Comparison of ENCODE assay signal across 18 cellular contexts in genomic region chr6:159989471-159989870, GRCh38. TPM values are rescaled to one million over a fixed set of nuclear protein-coding genes. Genes with fewer than 3 reads are reported as not detected.
DNase-seq lines count a peak whose midpoint lies in the region; ATAC-seq and TF ChIP-seq lines count a peak whose summit lies in the region.
"Had no signal": no experiment of that assay in that cellular context is flagged by ENCODE, and none has a peak within 500 bp of the region (broad histone marks: within the 10 kb centered on the region; RNA-seq: fewer than 3 reads in every experiment).

No MANE protein-coding gene starts in this region.

- peaks cover 9% of the 10 kb centered on the region for H3K9me3 Mint-ChIP-seq in activated B cell treated with CpG ODN at 0.5 μM for 24 hours
- no peaks in the 10 kb centered on the region for H3K9me3 Mint-ChIP-seq in glutamatergic neuron (ENCODE audit: unreplicated experiment)
- H3K9me3 Mint-ChIP-seq: H9 had no signal

- H3K36me3 Mint-ChIP-seq in activated B cell treated with CpG ODN at 0.5 μM for 24 hours (ENCODE audit: low read depth) (peaks cover 33% of the 10 kb centered on the region), glutamatergic neuron (ENCODE audit: unreplicated experiment) (peaks cover 10% of the 10 kb centered on the region)

- no peaks in the 10 kb centered on the region for H3K27me3 Mint-ChIP-seq in activated B cell treated with CpG ODN at 0.5 μM for 24 hours
- H3K27me3 Mint-ChIP-seq in glutamatergic neuron (ENCODE audit: unreplicated experiment), result peaks cover 2% of the 10 kb centered on the region
- H3K27me3 Mint-ChIP-seq: brain, T-cell had no signal

- H3K4me1 ChIP-seq in heart left ventricle (peaks cover 5 to 71% (median 30%) of the 10 kb centered on the region in 12 donors), vagina (peaks cover 67% of the 10 kb centered on the region)

- H3K4me3 ChIP-seq in heart left ventricle (no peak overlapping the region), vagina (no peak overlapping the region)
- H3K4me3 ChIP-seq: ovary had no signal

- POLR2A ChIA-PET in activated B cell treated with CpG ODN at 0.5 μM for 24 hours (lab: Charles Lee), result interaction anchor here (0.7 to 2.9 kb wide), 5 partner anchors 8 to 263 kb away, joined by 4 to 14 read pairs (median 5); partner anchors contain the start of genes IGF2R and WTAP

- DNase-seq in left ventricle myocardium superior (peak; percentile 28), heart left ventricle (no peak), activated B cell treated with CpG ODN at 0.5 μM for 24 hours (no peak), left lobe of liver (ENCODE audit: low spot score) (no peak), vagina (ENCODE audit: extremely low spot score in 2 of 2) (no peak), glutamatergic neuron (no peak), foreskin melanocyte (no peak), T-helper 9 cell (no peak)
- DNase-seq: activated CD4-positive, CD25-positive, alpha-beta regulatory T cell treated with anti-CD3 and anti-CD28 coated beads, Interleukin-2, amount 50 U/mL, for 72 hours; DMS 273 treated with DMSO at 0.1 percent for 48 hours; H9; NCI-H1436 treated with DMSO at 0.1 percent for 48 hours; NCI-H524; T-cell had no signal

- no peak overlapping the region for H3K4me3 Mint-ChIP-seq in activated B cell treated with CpG ODN at 0.5 μM for 24 hours
- H3K4me3 Mint-ChIP-seq in glutamatergic neuron (ENCODE audit: unreplicated experiment), result no peak overlapping the region
- H3K4me3 Mint-ChIP-seq: activated T-helper 1 cell treated with anti-CD3 and anti-CD28 coated beads, Interleukin-12 subunit alpha, Interleukin-12 subunit beta, Interleukin-2, Interleukin-4 antibody, amounts not matched to agents 30 ng/mL and 10 ng/mL and 1 ng/mL, durations not matched to agents 14 hours and 24 hours and 36 hours; brain; H9; T-cell had no signal

- no peaks in the 10 kb centered on the region for H3K27me3 ChIP-seq in heart left ventricle
- no peaks in the 10 kb centered on the region for H3K27me3 ChIP-seq in vagina
- H3K27me3 ChIP-seq: ovary had no signal

- H3K36me3 ChIP-seq in heart left ventricle (peaks cover 0 to 21% (median 12%) of the 10 kb centered on the region in 9 donors), vagina (peaks cover 0 to 9% of the 10 kb centered on the region in 2 donors)
- H3K36me3 ChIP-seq: ovary had no signal

- 61 to 78% (median 68%) methylated on average over 2 of the region's 2 CpGs for WGBS in heart left ventricle, 4 donors

- H3K27ac Mint-ChIP-seq in activated B cell treated with CpG ODN at 0.5 μM for 24 hours, result peak overlapping the region; percentile 72
- H3K27ac Mint-ChIP-seq in glutamatergic neuron (ENCODE audit: unreplicated experiment), result no peak overlapping the region
- H3K27ac Mint-ChIP-seq: T-cell had no signal

- H3K9me3 ChIP-seq in heart left ventricle (peaks cover 0 to under 1% (median 0%) of the 10 kb centered on the region in 12 donors), vagina (no peaks in the 10 kb centered on the region)
- H3K9me3 ChIP-seq: ovary had no signal

- TF ChIP-seq CTCF in heart left ventricle (IDR thresholded peaks at IDR 0.05), result no peak
- no peak for TF ChIP-seq CTCF in activated B cell treated with CpG ODN at 0.5 μM for 24 hours (IDR thresholded peaks at IDR 0.05)
- TF ChIP-seq CTCF in vagina (IDR thresholded peaks at IDR 0.05), result no peak
- TF ChIP-seq CTCF in glutamatergic neuron (IDR thresholded peaks at IDR 0.05; ENCODE audit: partially characterized antibody, unreplicated experiment), result no peak

- H3K4me1 Mint-ChIP-seq in activated B cell treated with CpG ODN at 0.5 μM for 24 hours (peaks cover 53% of the 10 kb centered on the region), glutamatergic neuron (ENCODE audit: low read depth, unreplicated experiment) (peaks cover 11% of the 10 kb centered on the region)

- H3K27ac ChIP-seq in heart left ventricle, result peak overlapping the region in 1 of 12 donors; percentile 61
- H3K27ac ChIP-seq in vagina, result peak overlapping the region; percentile 14
- H3K27ac ChIP-seq: ovary had no signal

- no peak for TF ChIP-seq POLR2A in heart left ventricle (IDR thresholded peaks at IDR 0.05)
- no peak for TF ChIP-seq POLR2A in vagina (IDR thresholded peaks at IDR 0.05)

- ATAC-seq in left ventricle myocardium superior, result no peak
- ATAC-seq in heart left ventricle, result no peak
- ATAC-seq in activated B cell treated with CpG ODN at 0.5 μM for 24 hours (ENCODE audit: low read depth), result no peak
- peak; percentile 13 for ATAC-seq in left lobe of liver
- ATAC-seq: Panc1 had no signal

- CTCF ChIA-PET in activated B cell treated with CpG ODN at 0.5 μM for 24 hours (lab: Charles Lee), result interaction anchor here (0.9 kb wide), 1 partner anchor 8 kb away, joined by 5 read pairs; no protein-coding TSS in a partner anchor

- intact Hi-C loops in left ventricle myocardium superior (cut with micrococcal nuclease) (no loop called here), heart left ventricle (cut with DNase I) (no loop called here), activated B cell treated with CpG ODN at 0.5 μM for 24 hours (cut with micrococcal nuclease) (no loop called here), vagina (cut with DNase I) (loop anchor here (10.0 kb wide), 1 partner anchor 45 kb away; no protein-coding TSS in a partner anchor)

RNA-seq across cellular contexts. Expression of gene IGF2R, which starts 20.6 kb away (rescaled TPM):
- total RNA-seq in left ventricle myocardium superior, result 68.4 TPM
- 100 to 1,000 TPM in 2 of 9 donors, 10 to 100 TPM in 7; 49.3 to 111 (median 74.0) TPM for total RNA-seq in heart left ventricle
- 10 to 100 TPM; 15.4 to 38.0 TPM for polyA plus RNA-seq in heart left ventricle
- 69.6 and 79.5 TPM in 2 replicates for total RNA-seq in activated B cell treated with CpG ODN at 0.5 μM for 24 hours
- 51.5 TPM for total RNA-seq in left lobe of liver
- total RNA-seq in vagina, result 73.4 TPM
- 105 TPM for total RNA-seq in glutamatergic neuron (ENCODE audit: unreplicated experiment)
